ENCODE assay signal across 2 cellular contexts in the genomic region with DNA sequence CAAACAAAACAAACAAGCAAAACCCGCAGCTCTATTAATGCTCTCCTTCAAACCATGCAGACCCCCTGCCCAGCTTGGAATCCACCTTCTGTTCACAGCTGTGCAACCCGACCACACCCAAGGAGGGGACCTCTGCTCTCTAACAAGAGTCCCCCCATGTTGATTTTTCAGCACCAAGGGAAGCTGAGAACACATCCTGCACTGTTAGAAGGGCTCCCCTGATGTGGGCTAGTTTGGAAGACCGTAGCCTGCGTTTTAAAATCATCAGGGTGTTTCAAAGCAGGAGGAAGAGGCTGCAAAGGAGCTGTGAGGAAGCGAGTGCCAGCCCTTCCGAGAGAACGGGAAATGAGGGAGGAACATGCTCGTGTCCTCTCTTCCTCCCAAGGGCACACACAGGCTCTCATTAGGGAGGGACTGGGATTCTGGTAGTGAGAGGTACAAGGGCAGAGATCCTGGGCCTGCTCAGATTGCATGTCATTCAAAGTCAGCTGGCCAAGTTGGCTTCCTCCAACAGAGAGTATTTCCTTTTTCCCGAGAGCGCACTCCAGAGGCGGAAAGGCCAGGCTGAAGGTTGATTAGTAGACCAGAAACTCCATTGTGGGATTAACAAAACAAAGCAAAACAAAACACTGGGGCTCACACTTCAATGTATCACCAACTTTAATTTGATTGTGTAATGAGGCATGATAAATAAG.
A peak's percentile ranks its signal among the peaks of the same experiment; 100 is the strongest.
TF ChIP-seq lines count a peak whose summit lies in the region.

No MANE protein-coding gene starts in this region.

TF ChIP-seq in liver, 16 proteins besides CTCF, POLR2A, EP300 and RAD21 (continued from another document):
- no peak for TF ChIP-seq FOXA2 (IDR thresholded peaks at IDR 0.05)
- TF ChIP-seq HNF4G (IDR thresholded peaks at IDR 0.05), result no peak
- no peak for TF ChIP-seq YY1 (IDR thresholded peaks at IDR 0.05)
- TF ChIP-seq, protein P1, sequence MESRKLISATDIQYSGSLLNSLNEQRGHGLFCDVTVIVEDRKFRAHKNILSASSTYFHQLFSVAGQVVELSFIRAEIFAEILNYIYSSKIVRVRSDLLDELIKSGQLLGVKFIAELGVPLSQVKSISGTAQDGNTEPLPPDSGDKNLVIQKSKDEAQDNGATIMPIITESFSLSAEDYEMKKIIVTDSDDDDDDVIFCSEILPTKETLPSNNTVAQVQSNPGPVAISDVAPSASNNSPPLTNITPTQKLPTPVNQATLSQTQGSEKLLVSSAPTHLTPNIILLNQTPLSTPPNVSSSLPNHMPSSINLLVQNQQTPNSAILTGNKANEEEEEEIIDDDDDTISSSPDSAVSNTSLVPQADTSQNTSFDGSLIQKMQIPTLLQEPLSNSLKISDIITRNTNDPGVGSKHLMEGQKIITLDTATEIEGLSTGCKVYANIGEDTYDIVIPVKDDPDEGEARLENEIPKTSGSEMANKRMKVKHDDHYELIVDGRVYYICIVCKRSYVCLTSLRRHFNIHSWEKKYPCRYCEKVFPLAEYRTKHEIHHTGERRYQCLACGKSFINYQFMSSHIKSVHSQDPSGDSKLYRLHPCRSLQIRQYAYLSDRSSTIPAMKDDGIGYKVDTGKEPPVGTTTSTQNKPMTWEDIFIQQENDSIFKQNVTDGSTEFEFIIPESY (IDR thresholded peaks at IDR 0.05), result no peak
- TF ChIP-seq HNF4A (conservative IDR thresholded peaks at IDR 0.05), result no peak
- no peak for TF ChIP-seq TAF1 (conservative IDR thresholded peaks at IDR 0.05)
- peak; percentile 88 for TF ChIP-seq NR2F2 (IDR thresholded peaks at IDR 0.05)
- no peak for TF ChIP-seq RXRA (IDR thresholded peaks at IDR 0.05)
- TF ChIP-seq, protein P2, sequence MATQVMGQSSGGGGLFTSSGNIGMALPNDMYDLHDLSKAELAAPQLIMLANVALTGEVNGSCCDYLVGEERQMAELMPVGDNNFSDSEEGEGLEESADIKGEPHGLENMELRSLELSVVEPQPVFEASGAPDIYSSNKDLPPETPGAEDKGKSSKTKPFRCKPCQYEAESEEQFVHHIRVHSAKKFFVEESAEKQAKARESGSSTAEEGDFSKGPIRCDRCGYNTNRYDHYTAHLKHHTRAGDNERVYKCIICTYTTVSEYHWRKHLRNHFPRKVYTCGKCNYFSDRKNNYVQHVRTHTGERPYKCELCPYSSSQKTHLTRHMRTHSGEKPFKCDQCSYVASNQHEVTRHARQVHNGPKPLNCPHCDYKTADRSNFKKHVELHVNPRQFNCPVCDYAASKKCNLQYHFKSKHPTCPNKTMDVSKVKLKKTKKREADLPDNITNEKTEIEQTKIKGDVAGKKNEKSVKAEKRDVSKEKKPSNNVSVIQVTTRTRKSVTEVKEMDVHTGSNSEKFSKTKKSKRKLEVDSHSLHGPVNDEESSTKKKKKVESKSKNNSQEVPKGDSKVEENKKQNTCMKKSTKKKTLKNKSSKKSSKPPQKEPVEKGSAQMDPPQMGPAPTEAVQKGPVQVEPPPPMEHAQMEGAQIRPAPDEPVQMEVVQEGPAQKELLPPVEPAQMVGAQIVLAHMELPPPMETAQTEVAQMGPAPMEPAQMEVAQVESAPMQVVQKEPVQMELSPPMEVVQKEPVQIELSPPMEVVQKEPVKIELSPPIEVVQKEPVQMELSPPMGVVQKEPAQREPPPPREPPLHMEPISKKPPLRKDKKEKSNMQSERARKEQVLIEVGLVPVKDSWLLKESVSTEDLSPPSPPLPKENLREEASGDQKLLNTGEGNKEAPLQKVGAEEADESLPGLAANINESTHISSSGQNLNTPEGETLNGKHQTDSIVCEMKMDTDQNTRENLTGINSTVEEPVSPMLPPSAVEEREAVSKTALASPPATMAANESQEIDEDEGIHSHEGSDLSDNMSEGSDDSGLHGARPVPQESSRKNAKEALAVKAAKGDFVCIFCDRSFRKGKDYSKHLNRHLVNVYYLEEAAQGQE (IDR thresholded peaks at IDR 0.05), result no peak
- TF ChIP-seq, protein P3, sequence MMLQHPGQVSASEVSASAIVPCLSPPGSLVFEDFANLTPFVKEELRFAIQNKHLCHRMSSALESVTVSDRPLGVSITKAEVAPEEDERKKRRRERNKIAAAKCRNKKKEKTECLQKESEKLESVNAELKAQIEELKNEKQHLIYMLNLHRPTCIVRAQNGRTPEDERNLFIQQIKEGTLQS (IDR thresholded peaks at IDR 0.05), result no peak
- TF ChIP-seq, protein P4, sequence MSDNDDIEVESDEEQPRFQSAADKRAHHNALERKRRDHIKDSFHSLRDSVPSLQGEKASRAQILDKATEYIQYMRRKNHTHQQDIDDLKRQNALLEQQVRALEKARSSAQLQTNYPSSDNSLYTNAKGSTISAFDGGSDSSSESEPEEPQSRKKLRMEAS (IDR thresholded peaks at IDR 0.05), result peak; percentile 39
- TF ChIP-seq EGR1 (IDR thresholded peaks at IDR 0.05; ENCODE audit: low read depth in 2 of 2), result no peak
- no peak for TF ChIP-seq GABPA (IDR thresholded peaks at IDR 0.05 in 1 of 2, conservative IDR thresholded peaks at IDR 0.05 in 1 of 2)

TF ChIP-seq in HepG2, 621 proteins besides CTCF, POLR2A, EP300 and RAD21:
- TF ChIP-seq, protein P5, sequence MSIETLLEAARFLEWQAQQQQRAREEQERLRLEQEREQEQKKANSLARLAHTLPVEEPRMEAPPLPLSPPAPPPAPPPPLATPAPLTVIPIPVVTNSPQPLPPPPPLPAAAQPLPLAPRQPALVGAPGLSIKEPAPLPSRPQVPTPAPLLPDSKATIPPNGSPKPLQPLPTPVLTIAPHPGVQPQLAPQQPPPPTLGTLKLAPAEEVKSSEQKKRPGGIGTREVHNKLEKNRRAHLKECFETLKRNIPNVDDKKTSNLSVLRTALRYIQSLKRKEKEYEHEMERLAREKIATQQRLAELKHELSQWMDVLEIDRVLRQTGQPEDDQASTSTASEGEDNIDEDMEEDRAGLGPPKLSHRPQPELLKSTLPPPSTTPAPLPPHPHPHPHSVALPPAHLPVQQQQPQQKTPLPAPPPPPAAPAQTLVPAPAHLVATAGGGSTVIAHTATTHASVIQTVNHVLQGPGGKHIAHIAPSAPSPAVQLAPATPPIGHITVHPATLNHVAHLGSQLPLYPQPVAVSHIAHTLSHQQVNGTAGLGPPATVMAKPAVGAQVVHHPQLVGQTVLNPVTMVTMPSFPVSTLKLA (IDR thresholded peaks at IDR 0.05), result no peak
- TF ChIP-seq KLF9 (CRISPR knock-in tag; IDR thresholded peaks at IDR 0.05; ENCODE audit: low read depth) (no peak), ESRRA (CRISPR knock-in tag; IDR thresholded peaks at IDR 0.05; ENCODE audit: low read depth) (no peak), STAT5B (CRISPR knock-in tag; IDR thresholded peaks at IDR 0.05) (no peak)
- TF ChIP-seq, protein P6, sequence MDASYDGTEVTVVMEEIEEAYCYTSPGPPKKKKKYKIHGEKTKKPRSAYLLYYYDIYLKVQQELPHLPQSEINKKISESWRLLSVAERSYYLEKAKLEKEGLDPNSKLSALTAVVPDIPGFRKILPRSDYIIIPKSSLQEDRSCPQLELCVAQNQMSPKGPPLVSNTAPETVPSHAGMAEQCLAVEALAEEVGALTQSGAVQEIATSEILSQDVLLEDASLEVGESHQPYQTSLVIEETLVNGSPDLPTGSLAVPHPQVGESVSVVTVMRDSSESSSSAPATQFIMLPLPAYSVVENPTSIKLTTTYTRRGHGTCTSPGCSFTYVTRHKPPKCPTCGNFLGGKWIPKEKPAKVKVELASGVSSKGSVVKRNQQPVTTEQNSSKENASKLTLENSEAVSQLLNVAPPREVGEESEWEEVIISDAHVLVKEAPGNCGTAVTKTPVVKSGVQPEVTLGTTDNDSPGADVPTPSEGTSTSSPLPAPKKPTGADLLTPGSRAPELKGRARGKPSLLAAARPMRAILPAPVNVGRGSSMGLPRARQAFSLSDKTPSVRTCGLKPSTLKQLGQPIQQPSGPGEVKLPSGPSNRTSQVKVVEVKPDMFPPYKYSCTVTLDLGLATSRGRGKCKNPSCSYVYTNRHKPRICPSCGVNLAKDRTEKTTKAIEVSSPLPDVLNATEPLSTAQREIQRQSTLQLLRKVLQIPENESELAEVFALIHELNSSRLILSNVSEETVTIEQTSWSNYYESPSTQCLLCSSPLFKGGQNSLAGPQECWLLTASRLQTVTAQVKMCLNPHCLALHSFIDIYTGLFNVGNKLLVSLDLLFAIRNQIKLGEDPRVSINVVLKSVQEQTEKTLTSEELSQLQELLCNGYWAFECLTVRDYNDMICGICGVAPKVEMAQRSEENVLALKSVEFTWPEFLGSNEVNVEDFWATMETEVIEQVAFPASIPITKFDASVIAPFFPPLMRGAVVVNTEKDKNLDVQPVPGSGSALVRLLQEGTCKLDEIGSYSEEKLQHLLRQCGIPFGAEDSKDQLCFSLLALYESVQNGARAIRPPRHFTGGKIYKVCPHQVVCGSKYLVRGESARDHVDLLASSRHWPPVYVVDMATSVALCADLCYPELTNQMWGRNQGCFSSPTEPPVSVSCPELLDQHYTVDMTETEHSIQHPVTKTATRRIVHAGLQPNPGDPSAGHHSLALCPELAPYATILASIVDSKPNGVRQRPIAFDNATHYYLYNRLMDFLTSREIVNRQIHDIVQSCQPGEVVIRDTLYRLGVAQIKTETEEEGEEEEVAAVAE (CRISPR knock-in tag; IDR thresholded peaks at IDR 0.05; ENCODE audit: borderline replicate concordance), result no peak
- TF ChIP-seq, protein P7, sequence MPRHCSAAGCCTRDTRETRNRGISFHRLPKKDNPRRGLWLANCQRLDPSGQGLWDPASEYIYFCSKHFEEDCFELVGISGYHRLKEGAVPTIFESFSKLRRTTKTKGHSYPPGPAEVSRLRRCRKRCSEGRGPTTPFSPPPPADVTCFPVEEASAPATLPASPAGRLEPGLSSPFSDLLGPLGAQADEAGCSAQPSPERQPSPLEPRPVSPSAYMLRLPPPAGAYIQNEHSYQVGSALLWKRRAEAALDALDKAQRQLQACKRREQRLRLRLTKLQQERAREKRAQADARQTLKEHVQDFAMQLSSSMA (CRISPR knock-in tag; IDR thresholded peaks at IDR 0.05), result no peak
